In genomic region chr2:101901241-101901640, GRCh38 we compare ENCODE assay signal across 25 cellular contexts.
"Had no signal": no experiment of that assay in that cellular context is flagged by ENCODE, and none has a peak within 500 bp of the region (broad histone marks: within the 10 kb centered on the region; RNA-seq: fewer than 3 reads in every experiment).

No MANE protein-coding gene starts in this region.

- FAIRE-seq: kidney had no signal

- H3K4me1 Mint-ChIP-seq: immature natural killer cell, mesothelial cell of epicardium, neural crest cell had no signal

- H3K4me3 ChIP-seq: dorsolateral prefrontal cortex, esophagus muscularis mucosa, gastroesophageal sphincter, left ventricle myocardium inferior, lower lobe of right lung, sigmoid colon, skin epidermis, testis, tibial nerve, upper lobe of right lung, vagina had no signal

- ATAC-seq: gastroesophageal sphincter, left cardiac atrium, lower lobe of right lung, natural killer cell had no signal

- H3K4me1 ChIP-seq: esophagus muscularis mucosa, gastroesophageal sphincter, lower lobe of right lung, sigmoid colon, testis, tibial nerve, upper lobe of right lung, vagina had no signal

- DNase-seq: dorsolateral prefrontal cortex; effector CD8-positive, alpha-beta T cell; glutamatergic neuron; immature natural killer cell; kidney; left cardiac atrium; left ventricle myocardium inferior; lower lobe of right lung; natural killer cell; posterior cingulate gyrus; sigmoid colon; stimulated activated CD4-positive, alpha-beta T cell treated with anti-CD3 and anti-CD28 coated beads, Interleukin-2, amount 100 ng/mL, for 24 hours; stimulated activated CD4-positive, alpha-beta T cell treated with anti-CD3 and anti-CD28 coated beads, Interleukin-4, amount 100 ng/mL, for 4 hours; stimulated activated naive B cell treated with anti-CD40 and anti-IgM and Interleukin-4, amounts not matched to agents 10 μg/mL and 1 μg/mL and 100 μg/mL, for 72 hours; stimulated activated naive CD8-positive, alpha-beta T cell treated with anti-CD3 and anti-CD28 coated beads, Interleukin-15, amount 100 ng/mL, for 72 hours; testis; upper lobe of right lung had no signal

- H3K27me3 ChIP-seq: dorsolateral prefrontal cortex, esophagus muscularis mucosa, sigmoid colon, testis, tibial nerve, upper lobe of right lung, vagina had no signal

- H3K27me3 Mint-ChIP-seq: memory B cell had no signal

- H3K9me3 Mint-ChIP-seq: mesothelial cell of epicardium, natural killer cell had no signal

- H3K27ac ChIP-seq: dorsolateral prefrontal cortex, esophagus muscularis mucosa, gastroesophageal sphincter, left ventricle myocardium inferior, lower lobe of right lung, sigmoid colon, skin epidermis, testis, tibial nerve, upper lobe of right lung, vagina had no signal

- H3K36me3 ChIP-seq: esophagus muscularis mucosa, gastroesophageal sphincter, left ventricle myocardium inferior, lower lobe of right lung, sigmoid colon, tibial nerve, upper lobe of right lung, vagina had no signal

- H3K27ac Mint-ChIP-seq: immature natural killer cell, memory B cell, mesothelial cell of epicardium, natural killer cell had no signal

- H3K9me3 ChIP-seq: lower lobe of right lung, testis, upper lobe of right lung, vagina had no signal

- H3K36me3 Mint-ChIP-seq: natural killer cell had no signal

- H3K4me3 Mint-ChIP-seq: immature natural killer cell; memory B cell; mesothelial cell of epicardium; natural killer cell; neural crest cell; stimulated activated naive B cell treated with anti-CD40 and anti-IgM and Interleukin-4, amounts not matched to agents 10 μg/mL and 1 μg/mL and 100 μg/mL, for 72 hours; stimulated activated naive CD8-positive, alpha-beta T cell treated with anti-CD3 and anti-CD28 coated beads, Interleukin-15, amount 100 ng/mL, for 72 hours had no signal
